In genomic region chr1:77275194-77275593, GRCh38 we compare ENCODE assay signal across 34 cellular contexts. TPM values are rescaled to one million over a fixed set of nuclear protein-coding genes. Genes with fewer than 3 reads are reported as not detected.
"Had no signal": no experiment of that assay in that cellular context is flagged by ENCODE, and none has a peak within 500 bp of the region (broad histone marks: within the 10 kb centered on the region; RNA-seq: fewer than 3 reads in every experiment).

No MANE protein-coding gene starts in this region.

- H3K27me3 Mint-ChIP-seq: activated CD4-positive, alpha-beta T cell treated with anti-CD3 and anti-CD28 coated beads, Interleukin-2, amount 10 ng/mL, durations not matched to agents 7 days and 5 days; activated naive CD4-positive, alpha-beta T cell treated with anti-CD3 and anti-CD28 coated beads, Interleukin-2, amount 10 ng/mL, durations not matched to agents 7 days and 5 days; activated naive CD8-positive, alpha-beta T cell treated with anti-CD3 and anti-CD28 coated beads, Interleukin-2, amount 10 ng/mL, durations not matched to agents 7 days and 5 days; activated T-cell treated with anti-CD3 and anti-CD28 coated beads, Interleukin-2, amount 50 U/mL, for 24 hours had no signal

- H3K36me3 Mint-ChIP-seq: activated naive CD4-positive, alpha-beta T cell treated with anti-CD3 and anti-CD28 coated beads, Interleukin-2, amount 10 ng/mL, durations not matched to agents 7 days and 5 days; activated naive CD4-positive, alpha-beta T cell treated with anti-CD3 and anti-CD28 coated beads, Interleukin-2, amount 50 U/mL, for 72 hours; activated naive CD8-positive, alpha-beta T cell treated with anti-CD3 and anti-CD28 coated beads, Interleukin-2, amount 10 ng/mL, durations not matched to agents 7 days and 5 days had no signal

- H3K36me3 ChIP-seq: brain microvascular endothelial cell, heart left ventricle, WERI-Rb-1 had no signal

- H3K4me3 ChIP-seq: coronary artery, dorsolateral prefrontal cortex, heart left ventricle had no signal

- H3K27me3 ChIP-seq: brain microvascular endothelial cell, dorsolateral prefrontal cortex had no signal

- H3K9me3 Mint-ChIP-seq: activated CD4-positive, alpha-beta memory T cell treated with anti-CD3 and anti-CD28 coated beads, Interleukin-2, amount 10 ng/mL, durations not matched to agents 7 days and 5 days; activated CD4-positive, alpha-beta T cell treated with anti-CD3 and anti-CD28 coated beads, Interleukin-2, amount 10 ng/mL, durations not matched to agents 7 days and 5 days; activated naive CD4-positive, alpha-beta T cell treated with anti-CD3 and anti-CD28 coated beads, Interleukin-2, amount 10 ng/mL, durations not matched to agents 7 days and 5 days; activated naive CD4-positive, alpha-beta T cell treated with anti-CD3 and anti-CD28 coated beads, Interleukin-2, amount 50 U/mL, for 72 hours; activated T-cell treated with anti-CD3 and anti-CD28 coated beads, Interleukin-2, amount 50 U/mL, for 24 hours; central memory CD8-positive, alpha-beta T cell; dendritic cell treated with granulocyte-macrophage colony-stimulating factor and Interleukin-4, amounts not matched to agents 40 ng/mL and 50 ng/mL, for 4 days; endodermal cell; T-helper 2 cell treated with Interferon-gamma antibody and Interleukin-4, amounts not matched to agents 5 μg/mL and 100 μg/mL, for 36 hours had no signal

- H3K4me3 Mint-ChIP-seq: activated CD4-positive, alpha-beta memory T cell treated with anti-CD3 and anti-CD28 coated beads, Interleukin-2, amount 10 ng/mL, durations not matched to agents 7 days and 5 days; activated CD4-positive, alpha-beta T cell treated with anti-CD3 and anti-CD28 coated beads, Interleukin-2, amount 10 ng/mL, durations not matched to agents 7 days and 5 days; activated naive CD4-positive, alpha-beta T cell treated with anti-CD3 and anti-CD28 coated beads, Interleukin-2, amount 10 ng/mL, durations not matched to agents 7 days and 5 days; activated naive CD8-positive, alpha-beta T cell treated with anti-CD3 and anti-CD28 coated beads, Interleukin-2, amount 10 ng/mL, durations not matched to agents 7 days and 5 days; activated T-cell treated with anti-CD3 and anti-CD28 coated beads, Interleukin-2, amount 50 U/mL, for 24 hours; activated T-cell treated with anti-CD3 and anti-CD28 coated beads, Interleukin-2, amount 50 U/mL, for 72 hours; central memory CD8-positive, alpha-beta T cell; dendritic cell treated with granulocyte-macrophage colony-stimulating factor and Interleukin-4, amounts not matched to agents 40 ng/mL and 50 ng/mL, for 4 days; endodermal cell; T-helper 17 cell; T-helper 2 cell treated with Interferon-gamma antibody and Interleukin-4, amounts not matched to agents 5 μg/mL and 100 μg/mL, for 36 hours had no signal

- H3K27ac Mint-ChIP-seq: activated CD4-positive, alpha-beta memory T cell treated with anti-CD3 and anti-CD28 coated beads, Interleukin-2, amount 10 ng/mL, durations not matched to agents 7 days and 5 days; activated CD4-positive, alpha-beta T cell treated with anti-CD3 and anti-CD28 coated beads, Interleukin-2, amount 10 ng/mL, durations not matched to agents 7 days and 5 days; activated naive CD4-positive, alpha-beta T cell treated with anti-CD3 and anti-CD28 coated beads, Interleukin-2, amount 10 ng/mL, durations not matched to agents 7 days and 5 days; activated naive CD4-positive, alpha-beta T cell treated with anti-CD3 and anti-CD28 coated beads, Interleukin-2, amount 50 U/mL, for 72 hours; activated naive CD8-positive, alpha-beta T cell treated with anti-CD3 and anti-CD28 coated beads, Interleukin-2, amount 10 ng/mL, durations not matched to agents 7 days and 5 days; activated T-cell treated with anti-CD3 and anti-CD28 coated beads, Interleukin-2, amount 50 U/mL, for 24 hours; activated T-cell treated with anti-CD3 and anti-CD28 coated beads, Interleukin-2, amount 50 U/mL, for 72 hours; dendritic cell treated with granulocyte-macrophage colony-stimulating factor and Interleukin-4, amounts not matched to agents 40 ng/mL and 50 ng/mL, for 4 days; endodermal cell; T-helper 17 cell; T-helper 2 cell treated with Interferon-gamma antibody and Interleukin-4, amounts not matched to agents 5 μg/mL and 100 μg/mL, for 36 hours had no signal

- ATAC-seq: activated naive CD4-positive, alpha-beta T cell treated with anti-CD3 and anti-CD28 coated beads, Interleukin-2, amount 50 U/mL, for 72 hours; activated T-cell treated with anti-CD3 and anti-CD28 coated beads, Interleukin-2, amount 50 U/mL, for 72 hours; esophagus mucosa; heart left ventricle; T-helper 17 cell had no signal

- H3K27ac ChIP-seq: brain microvascular endothelial cell, coronary artery, heart left ventricle, WERI-Rb-1 had no signal

- DNase-seq: activated CD4-positive, alpha-beta memory T cell treated with anti-CD3 and anti-CD28 coated beads, Interleukin-2, amount 10 ng/mL, durations not matched to agents 7 days and 5 days; activated CD4-positive, alpha-beta T cell treated with anti-CD3 and anti-CD28 coated beads for 4 hours; activated CD4-positive, alpha-beta T cell treated with anti-CD3 and anti-CD28 coated beads, Interleukin-2, amount 10 ng/mL, durations not matched to agents 7 days and 5 days; activated CD4-positive, alpha-beta T cell treated with anti-CD3 and anti-CD28 coated beads, Interleukin-2, amount 50 U/mL, for 4 hours; activated CD4-positive, CD25-positive, alpha-beta regulatory T cell; activated CD4-positive, CD25-positive, alpha-beta regulatory T cell treated with anti-CD3 and anti-CD28 coated beads, Interleukin-2, amount 50 U/mL, for 72 hours; activated CD8-positive, alpha-beta memory T cell treated with anti-CD3 and anti-CD28 coated beads, Interleukin-2, amount 50 U/mL, for 48 hours; activated gamma-delta T cell; activated naive CD4-positive, alpha-beta T cell; activated naive CD4-positive, alpha-beta T cell treated with anti-CD3 and anti-CD28 coated beads, Interleukin-2, amount 10 ng/mL, durations not matched to agents 7 days and 5 days; activated naive CD8-positive, alpha-beta T cell treated with anti-CD3 and anti-CD28 coated beads, Interleukin-2, amount 10 ng/mL, durations not matched to agents 7 days and 5 days; activated T-cell treated with anti-CD3 and anti-CD28 coated beads for 4 hours; activated T-cell treated with anti-CD3 and anti-CD28 coated beads, Interleukin-2, amount 50 U/mL, for 24 hours; activated T-cell treated with anti-CD3 and anti-CD28 coated beads, Interleukin-2, amount 50 U/mL, for 72 hours; amniotic stem cell; anterior cingulate cortex; brain microvascular endothelial cell; dorsolateral prefrontal cortex; effector memory CD4-positive, alpha-beta T cell; endodermal cell; foreskin fibroblast; glutamatergic neuron; heart left ventricle; T-helper 1 cell; T-helper 17 cell; T1000; WERI-Rb-1 had no signal

- H3K9me3 ChIP-seq: heart left ventricle had no signal

RNA-seq across cellular contexts. Expression of gene AK5, which starts 6.6 kb away (rescaled TPM):
- total RNA-seq: bronchial epithelial cell, esophagus mucosa had no signal
